ENCODE assay signal across 25 cellular contexts in genomic region chr15:80855206-80855605, GRCh38.
"Had no signal": no experiment of that assay in that cellular context is flagged by ENCODE, and none has a peak within 500 bp of the region (broad histone marks: within the 10 kb centered on the region; RNA-seq: fewer than 3 reads in every experiment).

No MANE protein-coding gene starts in this region.

- H3K4me3 ChIP-seq: K562, Peyer's patch, SJCRH30 had no signal

- H3K27ac Mint-ChIP-seq: IgD-negative memory B cell had no signal

- FAIRE-seq: HTR-8/SVneo, K562 had no signal

- ATAC-seq: K562, PC-3, Right ventricle myocardium inferior, SK-N-SH treated with all-trans-retinoic acid at 6 μM for 48 hours had no signal

- H3K27me3 ChIP-seq: Peyer's patch had no signal

- H3K27ac ChIP-seq: HL-60, KMS-11, Peyer's patch, SJCRH30 had no signal

- H3K36me3 ChIP-seq: Peyer's patch, SJCRH30 had no signal

- H3K9ac ChIP-seq: KMS-11 had no signal

- H3K4me3 Mint-ChIP-seq: IgD-negative memory B cell had no signal

- H3K36me3 Mint-ChIP-seq: IgD-negative memory B cell had no signal

- DNase-seq: Kasumi-1, MM.1S, NCI-H1092 treated with DMSO at 0.1 percent for 48 hours, NCI-H1436, NCI-H187, NCI-H2029, NCI-H2081 treated with DMSO at 0.1 percent for 48 hours, NCI-H2171, NCI-H226, NCI-H446, NCI-H510A, NCI-H524 treated with DMSO at 0.1 percent for 48 hours, NCI-H69, NCI-H774, PC-3, Peyer's patch, SHP77 treated with DMSO at 0.1 percent for 48 hours, SJCRH30 had no signal

- H3K9me3 ChIP-seq: Peyer's patch, SJCRH30 had no signal

- H3K4me2 ChIP-seq: KMS-11 had no signal

- H3K4me1 ChIP-seq: SJCRH30 had no signal

- H3K4me1 Mint-ChIP-seq: IgD-negative memory B cell had no signal
